ENCODE assay signal across 8 cellular contexts in genomic region chr20:41177636-41178035, GRCh38. TPM values are rescaled to one million over a fixed set of nuclear protein-coding genes. Genes with fewer than 3 reads are reported as not detected.
DNase-seq lines count a peak whose midpoint lies in the region; ATAC-seq and TF ChIP-seq lines count a peak whose summit lies in the region.

No MANE protein-coding gene starts in this region.

- H3K27me3 ChIP-seq in PC-3 (ENCODE audit: low read length), result no peaks in the 10 kb centered on the region
- no peaks in the 10 kb centered on the region for H3K27me3 ChIP-seq in esophagus (ENCODE audit: control insufficient read depth in 1 of 2, insufficient read depth in 2 of 2, low read length in 2 of 2)
- no peaks in the 10 kb centered on the region for H3K27me3 ChIP-seq in trophoblast cell (ENCODE audit: insufficient read depth, low read length)

- H3K79me1 ChIP-seq in trophoblast cell (ENCODE audit: low read length), result no peaks in the 10 kb centered on the region

- no peak overlapping the region for H3K4me3 Mint-ChIP-seq in nephron
- H3K4me3 Mint-ChIP-seq in activated T-helper 1 cell treated with anti-CD3 and anti-CD28 coated beads, Interleukin-12 subunit alpha, Interleukin-12 subunit beta, Interleukin-2, Interleukin-4 antibody, amounts not matched to agents 30 ng/mL and 10 ng/mL and 1 ng/mL, durations not matched to agents 14 hours and 24 hours and 36 hours, result no peak overlapping the region

- no peak overlapping the region for H2BK120ac ChIP-seq in trophoblast cell (ENCODE audit: insufficient read depth, low read length, poor library complexity)

- 49 to 74% methylated on average over 2 of the region's 2 CpGs for WGBS in esophagus, 2 donors
- WGBS in trophoblast cell (ENCODE audit: extremely low coverage, insufficient coverage, insufficient read length), result no CpG with 5 or more reads among the region's 2 CpGs

- H3K79me2 ChIP-seq in PC-3 (ENCODE audit: low read length), result no peaks in the 10 kb centered on the region
- H3K79me2 ChIP-seq in trophoblast cell (ENCODE audit: control insufficient read depth, insufficient read depth, low read length, poor library complexity), result no peaks in the 10 kb centered on the region

- no peaks in the 10 kb centered on the region for H3K9me3 Mint-ChIP-seq in nephron
- no peaks in the 10 kb centered on the region for H3K9me3 Mint-ChIP-seq in activated T-helper 1 cell treated with anti-CD3 and anti-CD28 coated beads, Interleukin-12 subunit alpha, Interleukin-12 subunit beta, Interleukin-2, Interleukin-4 antibody, amounts not matched to agents 30 ng/mL and 10 ng/mL and 1 ng/mL, durations not matched to agents 14 hours and 24 hours and 36 hours

- H3K4me1 ChIP-seq in PC-3 (ENCODE audit: insufficient read depth, low read length) (peaks cover 26% of the 10 kb centered on the region), esophagus (ENCODE audit: control insufficient read depth in 2 of 2, insufficient read depth in 2 of 2, low read length in 1 of 2) (peaks cover 0 to 8% of the 10 kb centered on the region in 2 donors), trophoblast cell (ENCODE audit: control insufficient read depth in 1 of 2, insufficient read depth in 2 of 2, low read length in 2 of 2) (peaks cover 4 to 8% of the 10 kb centered on the region in 2 experiments)

- H2AFZ ChIP-seq in PC-3 (ENCODE audit: low read length), result no peak overlapping the region
- no peak overlapping the region for H2AFZ ChIP-seq in trophoblast cell (ENCODE audit: insufficient read depth, low read length, poor library complexity)

- H3K9ac ChIP-seq in PC-3 (ENCODE audit: low read length) (no peak overlapping the region), trophoblast cell (ENCODE audit: low read length) (no peak overlapping the region)

- no peak for TF ChIP-seq CTCF in AG09319 (IDR thresholded peaks at IDR 0.05; ENCODE audit: low read depth, low read length)
- no peak for TF ChIP-seq CTCF in PC-3 (conservative IDR thresholded peaks at IDR 0.05; ENCODE audit: low read depth, low read length)
- TF ChIP-seq CTCF in nephron (IDR thresholded peaks at IDR 0.05; ENCODE audit: unreplicated experiment in 3 of 3), result no peak

- H3K27ac ChIP-seq in PC-3 (ENCODE audit: low read length) (peak overlapping the region; percentile 10), esophagus (ENCODE audit: low read depth in 2 of 2, low read length in 1 of 2) (peak overlapping the region; percentile 46 to 71), trophoblast cell (ENCODE audit: low read depth, low read length) (no peak overlapping the region)

- no peaks in the 10 kb centered on the region for H3K9me2 ChIP-seq in PC-3 (replicated peaks; ENCODE audit: low read length)

- H2BK12ac ChIP-seq in trophoblast cell (ENCODE audit: low read length), result no peak overlapping the region

- H3K4me3 ChIP-seq in PC-3 (ENCODE audit: low read length) (no peak overlapping the region), esophagus (ENCODE audit: low read depth in 1 of 2, low read length in 2 of 2) (no peak overlapping the region), trophoblast cell (ENCODE audit: low read depth, low read length) (no peak overlapping the region)

- CTCF ChIA-PET in PC-3 (lab: Charles Lee), result interaction anchor here (0.6 to 1.1 kb wide), 2 partner anchors 71 to 163 kb away, joined by 3 to 14 read pairs; partner anchors contain the start of gene LPIN3

- POLR2A ChIA-PET in PC-3 (lab: Charles Lee; ENCODE audit: unreplicated experiment), result no interaction called here

- no peaks in the 10 kb centered on the region for H3F3A ChIP-seq in PC-3 (ENCODE audit: low read length, unreplicated experiment)

- peaks cover 64% of the 10 kb centered on the region for H3K36me3 Mint-ChIP-seq in nephron (ENCODE audit: low read depth)
- H3K36me3 Mint-ChIP-seq in activated T-helper 1 cell treated with anti-CD3 and anti-CD28 coated beads, Interleukin-12 subunit alpha, Interleukin-12 subunit beta, Interleukin-2, Interleukin-4 antibody, amounts not matched to agents 30 ng/mL and 10 ng/mL and 1 ng/mL, durations not matched to agents 14 hours and 24 hours and 36 hours (ENCODE audit: low read depth), result peaks cover 35% of the 10 kb centered on the region

- no peak overlapping the region for H2BK5ac ChIP-seq in trophoblast cell (ENCODE audit: low read depth, low read length, poor library complexity)

- peaks cover 23% of the 10 kb centered on the region for H3K36me3 ChIP-seq in PC-3 (ENCODE audit: low read depth, low read length)
- peaks cover 7 to 21% of the 10 kb centered on the region in 2 donors for H3K36me3 ChIP-seq in esophagus (ENCODE audit: control insufficient read depth in 2 of 2, insufficient read depth in 2 of 2, low read length in 1 of 2)
- peaks cover 38 to 44% of the 10 kb centered on the region in 2 experiments for H3K36me3 ChIP-seq in trophoblast cell (ENCODE audit: control insufficient read depth in 1 of 2, insufficient read depth in 2 of 2, low read length in 2 of 2)

- peaks cover 19% of the 10 kb centered on the region for H3K4me1 Mint-ChIP-seq in nephron
- H3K4me1 Mint-ChIP-seq in activated T-helper 1 cell treated with anti-CD3 and anti-CD28 coated beads, Interleukin-12 subunit alpha, Interleukin-12 subunit beta, Interleukin-2, Interleukin-4 antibody, amounts not matched to agents 30 ng/mL and 10 ng/mL and 1 ng/mL, durations not matched to agents 14 hours and 24 hours and 36 hours (ENCODE audit: low read depth), result peaks cover 8% of the 10 kb centered on the region

- no peak overlapping the region for H4K8ac ChIP-seq in trophoblast cell (ENCODE audit: low read depth, low read length)

- no peak overlapping the region for H2AK5ac ChIP-seq in trophoblast cell (ENCODE audit: low read length)

- peak; percentile 83 for DNase-seq in AG09319 (ENCODE audit: extremely low read depth, low read depth)
- peak; percentile 85 for DNase-seq in PC-3
- no peak for DNase-seq in NOMO-1 treated with DMSO at 0.1 percent for 48 hours (lab: John Stamatoyannopoulos, UW; ENCODE audit: unreplicated experiment)
- DNase-seq in trophoblast cell, result no peak
- DNase-seq in activated T-helper 1 cell treated with anti-CD3 and anti-CD28 coated beads, Interleukin-12 subunit alpha, Interleukin-12 subunit beta, Interleukin-2, Interleukin-4 antibody, amounts not matched to agents 30 ng/mL and 10 ng/mL and 1 ng/mL, durations not matched to agents 14 hours and 24 hours and 36 hours (ENCODE audit: low spot score), result no peak

- no peak overlapping the region for H3K23ac ChIP-seq in trophoblast cell (ENCODE audit: low read length)

- H3K27ac Mint-ChIP-seq in nephron, result peak overlapping the region in 2 of 3 experiments; percentile 34 to 51
- no peak overlapping the region for H3K27ac Mint-ChIP-seq in activated T-helper 1 cell treated with anti-CD3 and anti-CD28 coated beads, Interleukin-12 subunit alpha, Interleukin-12 subunit beta, Interleukin-2, Interleukin-4 antibody, amounts not matched to agents 30 ng/mL and 10 ng/mL and 1 ng/mL, durations not matched to agents 14 hours and 24 hours and 36 hours

- no peak overlapping the region for H4K91ac ChIP-seq in trophoblast cell (ENCODE audit: low read depth, low read length)

- H3K9me3 ChIP-seq in PC-3 (ENCODE audit: low read length), result no peaks in the 10 kb centered on the region
- no peaks in the 10 kb centered on the region for H3K9me3 ChIP-seq in esophagus (ENCODE audit: control insufficient read depth in 2 of 2, insufficient read depth in 1 of 2, low read depth in 1 of 2, low read length in 1 of 2)
- H3K9me3 ChIP-seq in trophoblast cell (ENCODE audit: insufficient read depth, low read depth, low read length), result no peaks in the 10 kb centered on the region

- intact Hi-C loops in PC-3 (cut with micrococcal nuclease), result loop anchor here (1.0 kb wide), 1 partner anchor 55 kb away; no protein-coding TSS in a partner anchor
- intact Hi-C loops in activated T-helper 1 cell treated with anti-CD3 and anti-CD28 coated beads, Interleukin-12 subunit alpha, Interleukin-12 subunit beta, Interleukin-2, Interleukin-4 antibody, amounts not matched to agents 30 ng/mL and 10 ng/mL and 1 ng/mL, durations not matched to agents 14 hours and 24 hours and 36 hours (cut with micrococcal nuclease), result no loop called here

- no peaks in the 10 kb centered on the region for H3K27me3 Mint-ChIP-seq in nephron (ENCODE audit: low read depth)
- H3K27me3 Mint-ChIP-seq in activated T-helper 1 cell treated with anti-CD3 and anti-CD28 coated beads, Interleukin-12 subunit alpha, Interleukin-12 subunit beta, Interleukin-2, Interleukin-4 antibody, amounts not matched to agents 30 ng/mL and 10 ng/mL and 1 ng/mL, durations not matched to agents 14 hours and 24 hours and 36 hours (ENCODE audit: insufficient read depth), result no peaks in the 10 kb centered on the region

- no peak overlapping the region for H4K12ac ChIP-seq in trophoblast cell (ENCODE audit: low read depth, low read length)

- H3K4me2 ChIP-seq in PC-3 (ENCODE audit: low read length) (peak overlapping the region; percentile 27; the same call in 1 of the 2 replicates), trophoblast cell (ENCODE audit: low read length) (no peak overlapping the region)

- no peak overlapping the region for H3K18ac ChIP-seq in trophoblast cell (ENCODE audit: low read length)

- no peak overlapping the region for H3K14ac ChIP-seq in trophoblast cell (ENCODE audit: low read length)

- H3K4ac ChIP-seq in trophoblast cell (ENCODE audit: low read depth, low read length), result no peak overlapping the region

- no peaks in the 10 kb centered on the region for H4K20me1 ChIP-seq in PC-3 (ENCODE audit: low read length)

- ATAC-seq in PC-3 (peak; percentile 82), HG03565 (IDR thresholded peaks at IDR 0.05; ENCODE audit: unreplicated experiment) (no peak)

- no TSS peak for BruUV-seq in PC-3 (replicated peaks; lab: Mats Ljungman, UMichigan)

RNA-seq across cellular contexts. Expression of gene PLCG1, which starts 40.3 kb away (rescaled TPM):
- 68.8 and 112 TPM in 2 replicates for total RNA-seq in PC-3 (2014; rRNA removed)
- polyA plus RNA-seq in esophagus, result 10 to 100 TPM; 26.2 to 45.3 TPM
- 55.4 and 60.6 TPM in 2 replicates for polyA plus RNA-seq in trophoblast cell (2013)
- 203 and 205 TPM in 2 replicates for total RNA-seq in activated T-helper 1 cell treated with anti-CD3 and anti-CD28 coated beads, Interleukin-12 subunit alpha, Interleukin-12 subunit beta, Interleukin-2, Interleukin-4 antibody, amounts not matched to agents 30 ng/mL and 10 ng/mL and 1 ng/mL, durations not matched to agents 14 hours and 24 hours and 36 hours

Comparison
In these comparisons a context has a peak if more than half of its experiments do, and no peak if none do; other contexts are left out.
1. DNase-seq: peak in AG09319 (single experiment) and PC-3 (single experiment); none in NOMO-1 treated with DMSO at 0.1 percent for 48 hours (single experiment), trophoblast cell (0 of 2) and activated T-helper 1 cell treated with anti-CD3 and anti-CD28 coated beads, Interleukin-12 subunit alpha, Interleukin-12 subunit beta, Interleukin-2, Interleukin-4 antibody, amounts not matched to agents 30 ng/mL and 10 ng/mL and 1 ng/mL, durations not matched to agents 14 hours and 24 hours and 36 hours (single experiment).